In the genomic region with DNA sequence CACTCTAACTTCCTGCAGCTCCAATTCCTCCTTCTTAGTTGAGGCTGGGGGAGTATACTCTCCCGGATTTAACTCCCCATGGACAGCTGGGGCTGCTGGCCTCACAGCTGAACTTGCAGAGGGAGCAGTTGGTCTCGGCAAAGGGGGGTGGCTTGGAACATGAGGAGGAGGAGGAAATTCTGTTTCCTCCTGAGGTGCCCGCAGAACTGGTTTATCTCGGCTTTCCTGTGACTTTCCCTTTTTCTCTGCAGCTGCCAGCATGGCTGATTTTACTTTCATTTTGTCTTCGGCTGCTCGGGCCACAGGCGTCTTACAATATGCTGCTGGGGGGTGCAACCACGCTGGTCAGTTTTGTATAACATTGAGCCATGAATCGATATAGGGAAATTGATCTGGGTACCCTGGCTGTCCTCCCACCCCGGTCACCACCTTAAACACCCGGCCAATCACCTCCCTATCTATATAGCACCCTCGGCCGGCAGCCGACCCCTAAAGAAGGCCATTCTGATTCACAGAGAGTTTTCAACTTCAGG, we compare ENCODE assay signal across 9 cellular contexts.
DNase-seq lines count a peak whose midpoint lies in the region; ATAC-seq and TF ChIP-seq lines count a peak whose summit lies in the region.
"Had no signal": no experiment of that assay in that cellular context is flagged by ENCODE, and none has a peak within 500 bp of the region (broad histone marks: within the 10 kb centered on the region; RNA-seq: fewer than 3 reads in every experiment).

No MANE protein-coding gene starts in this region.

- no peaks in the 10 kb centered on the region for H3K36me3 ChIP-seq in BLaER1 treated with 17β-estradiol and CSF1 and Interleukin-3, amounts not matched to agents 10 nM and 100 nM

- intact Hi-C loops in activated B cell treated with CpG ODN at 0.5 μM for 24 hours (cut with micrococcal nuclease) = loop anchor here (1.0 kb wide), 3 partner anchors 7 to 28 kb away; no protein-coding TSS in a partner anchor

- no peaks in the 10 kb centered on the region for H3K27me3 Mint-ChIP-seq in activated B cell treated with CpG ODN at 0.5 μM for 24 hours

- peak overlapping the region; percentile 47 to 97 (median 92); a peak in 21 of 22 replicates for H3K27ac ChIP-seq in BLaER1 treated with 17β-estradiol and CSF1 and Interleukin-3, amounts not matched to agents 10 nM and 100 nM

- DNase-seq in KG1 (lab: John Stamatoyannopoulos, UW) = peak; percentile 80
- peak; percentile 31 for DNase-seq in activated B cell treated with CpG ODN at 0.5 μM for 24 hours
- peak; percentile 23 for DNase-seq in glomerular visceral epithelial cell (ENCODE audit: extremely low spot score)
- DNase-seq in stimulated activated CD4-positive, alpha-beta T cell treated with anti-CD3 and anti-CD28 coated beads, Interleukin-1b, Interleukin-23, amount 100 ng/mL, for 48 hours = peak; percentile 21
- no peak for DNase-seq in T1000 (lab: John Stamatoyannopoulos, UW)
- no peak for DNase-seq in foreskin melanocyte

- peaks cover 65% of the 10 kb centered on the region for H3K4me1 Mint-ChIP-seq in activated B cell treated with CpG ODN at 0.5 μM for 24 hours

- H3K27me3 ChIP-seq in BLaER1 treated with 17β-estradiol and CSF1 and Interleukin-3, amounts not matched to agents 10 nM and 100 nM = no peaks in the 10 kb centered on the region; a peak in 1 of 22 replicates

- H3K9ac ChIP-seq in BLaER1 treated with 17β-estradiol and CSF1 and Interleukin-3, amounts not matched to agents 10 nM and 100 nM = peak overlapping the region; percentile 80 to 94 (median 90)

- H4K20me1 ChIP-seq in BLaER1 treated with 17β-estradiol and CSF1 and Interleukin-3, amounts not matched to agents 10 nM and 100 nM = 0 out of 22 replicates have a peak, but pooled peaks cover 0 to 4% (median 0%) of the 10 kb centered on the region in 11 experiments

- peaks cover 9% of the 10 kb centered on the region for H3K36me3 Mint-ChIP-seq in activated B cell treated with CpG ODN at 0.5 μM for 24 hours (ENCODE audit: low read depth)

- H3K4me2 ChIP-seq in BLaER1 treated with 17β-estradiol and CSF1 and Interleukin-3, amounts not matched to agents 10 nM and 100 nM = peak overlapping the region; percentile 92 to 99 (median 95)

- H3K4me3 ChIP-seq in BLaER1 treated with 17β-estradiol and CSF1 and Interleukin-3, amounts not matched to agents 10 nM and 100 nM = peak overlapping the region; percentile 69 to 86 (median 73)

- H3K4me3 Mint-ChIP-seq in activated B cell treated with CpG ODN at 0.5 μM for 24 hours = peak overlapping the region; percentile 96

- POLR2A ChIA-PET in activated B cell treated with CpG ODN at 0.5 μM for 24 hours (lab: Charles Lee) = interaction anchor here (0.6 to 2.5 kb wide), 5 partner anchors 9 to 1874 kb away, joined by 3 to 37 read pairs (median 4); no protein-coding TSS in a partner anchor

- H3K4me1 ChIP-seq in BLaER1 treated with 17β-estradiol and CSF1 and Interleukin-3, amounts not matched to agents 10 nM and 100 nM = peaks cover 48 to 83% (median 73%) of the 10 kb centered on the region in 10 experiments

- H3K9me3 ChIP-seq in BLaER1 treated with 17β-estradiol and CSF1 and Interleukin-3, amounts not matched to agents 10 nM and 100 nM (replicated peaks in 1 of 11) = no peaks in the 10 kb centered on the region

- CTCF ChIA-PET in activated B cell treated with CpG ODN at 0.5 μM for 24 hours (lab: Charles Lee) = interaction anchor here (0.6 to 17.8 kb wide), 10 partner anchors 9 to 183 kb away, joined by 3 to 398 read pairs (median 4); no protein-coding TSS in a partner anchor

- no peaks in the 10 kb centered on the region for H3K9me3 Mint-ChIP-seq in activated B cell treated with CpG ODN at 0.5 μM for 24 hours

- no peak for TF ChIP-seq CTCF in activated B cell treated with CpG ODN at 0.5 μM for 24 hours (IDR thresholded peaks at IDR 0.05)

- peak overlapping the region; percentile 97 for H3K27ac Mint-ChIP-seq in activated B cell treated with CpG ODN at 0.5 μM for 24 hours

- ATAC-seq in activated B cell treated with CpG ODN at 0.5 μM for 24 hours (ENCODE audit: low read depth) (no peak), GM21423 (IDR thresholded peaks at IDR 0.05; ENCODE audit: unreplicated experiment) (no peak)
- ATAC-seq: HCT116 had no signal

Comparison
In these comparisons a context has a peak if more than half of its experiments do, and no peak if none do; other contexts are left out.
1. DNase-seq: peak in KG1 (single experiment), activated B cell treated with CpG ODN at 0.5 μM for 24 hours (single experiment), glomerular visceral epithelial cell (single experiment) and stimulated activated CD4-positive, alpha-beta T cell treated with anti-CD3 and anti-CD28 coated beads, Interleukin-1b, Interleukin-23, amount 100 ng/mL, for 48 hours (single experiment); none in T1000 (single experiment) and foreskin melanocyte (single experiment).